8 cellular contexts compared by ENCODE assay signal in the genomic region with DNA sequence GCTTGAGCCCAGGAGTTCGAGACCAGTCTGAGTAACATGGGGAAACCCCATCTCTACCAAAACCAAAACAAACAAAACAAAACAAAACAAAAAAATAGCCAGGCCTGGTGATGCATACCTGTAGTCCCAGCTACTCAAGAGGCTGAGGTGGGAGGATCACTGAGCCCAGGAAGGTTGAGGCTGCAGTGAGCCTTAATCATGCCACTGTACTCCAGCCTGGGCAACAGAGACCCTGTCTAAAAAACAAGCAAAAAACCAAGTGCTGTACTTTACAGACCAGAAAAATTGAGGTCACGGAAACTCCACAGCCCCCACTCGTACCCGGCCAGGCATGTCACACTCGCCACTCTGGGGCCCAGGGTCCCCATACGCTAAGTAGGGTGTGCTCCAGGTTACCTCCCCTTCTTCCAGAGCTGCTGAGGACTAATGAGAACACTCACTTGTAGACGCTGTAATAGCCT. TPM values are rescaled to one million over a fixed set of nuclear protein-coding genes. Genes with fewer than 3 reads are reported as not detected.
DNase-seq lines count a peak whose midpoint lies in the region; ATAC-seq and TF ChIP-seq lines count a peak whose summit lies in the region.

No MANE protein-coding gene starts in this region.

- H3K4me2 ChIP-seq in hepatocyte, result peak overlapping the region; percentile 66

- peak overlapping the region; percentile 71; the same call in 1 of the 2 replicates for H3K4me3 Mint-ChIP-seq in WTC11

- H3K4me1 ChIP-seq in HEK293 (ENCODE audit: control insufficient read depth, insufficient read depth, low read length) (peaks cover 2% of the 10 kb centered on the region; the same call in 1 of the 2 replicates), hepatocyte (ENCODE audit: insufficient read depth) (peaks cover 21% of the 10 kb centered on the region), upper lobe of left lung (peaks cover 45 to 64% (median 54%) of the 10 kb centered on the region in 4 donors)

- H2AFZ ChIP-seq in hepatocyte, result no peak overlapping the region

- H3K36me3 ChIP-seq in GM06990 (ENCODE audit: control insufficient read depth, insufficient read depth, low read length) (no peaks in the 10 kb centered on the region), HEK293 (ENCODE audit: control insufficient read depth in 2 of 2, insufficient read depth in 1 of 2, low read length in 2 of 2) (no peaks in the 10 kb centered on the region), hepatocyte (replicated peaks; ENCODE audit: insufficient read depth, low read depth) (no peaks in the 10 kb centered on the region), upper lobe of left lung (no peaks in the 10 kb centered on the region)

- H3K4me3 ChIP-seq in GM06990 (replicated peaks; ENCODE audit: low read depth, low read length) (no peak overlapping the region), HEK293 (ENCODE audit: low read depth, low read length) (no peak overlapping the region), hepatocyte (no peak overlapping the region), upper lobe of left lung (no peak overlapping the region)

- no peaks in the 10 kb centered on the region for H3K9me3 Mint-ChIP-seq in WTC11

- TF ChIP-seq EP300 in upper lobe of left lung (IDR thresholded peaks at IDR 0.05), result no peak

- DNase-seq in GM06990 (ENCODE audit: extremely low read depth, insufficient read length) (peak; percentile 60), WTC11 (ENCODE audit: low spot score) (no peak), hepatocyte (ENCODE audit: low spot score) (no peak), upper lobe of left lung (no peak), DMS79 (lab: John Stamatoyannopoulos, UW) (no peak), C1 segment of cervical spinal cord (lab: John Stamatoyannopoulos, UW) (no peak), KG1 (lab: John Stamatoyannopoulos, UW) (no peak)

- TF ChIP-seq CTCF in GM06990 (IDR thresholded peaks at IDR 0.05; ENCODE audit: insufficient read depth, low read length, poor library complexity, severe bottlenecking) (no peak), HEK293 (tag by site-specific recombination; IDR thresholded peaks at IDR 0.05) (no peak), WTC11 (IDR thresholded peaks at IDR 0.05) (no peak), hepatocyte (IDR thresholded peaks at IDR 0.05; ENCODE audit: poor library complexity) (no peak), upper lobe of left lung (IDR thresholded peaks at IDR 0.05) (no peak)

- no peaks in the 10 kb centered on the region for H3K27me3 ChIP-seq in GM06990 (replicated peaks; ENCODE audit: control insufficient read depth, insufficient read depth, low read length)
- no peaks in the 10 kb centered on the region for H3K27me3 ChIP-seq in hepatocyte
- H3K27me3 ChIP-seq in upper lobe of left lung, result no peaks in the 10 kb centered on the region

- no peaks in the 10 kb centered on the region for H3K9me3 ChIP-seq in HEK293 (ENCODE audit: control insufficient read depth, insufficient read depth, low read depth, low read length)
- H3K9me3 ChIP-seq in hepatocyte (ENCODE audit: low read depth), result no peaks in the 10 kb centered on the region
- H3K9me3 ChIP-seq in upper lobe of left lung, result no peaks in the 10 kb centered on the region

- peaks cover 82% of the 10 kb centered on the region for H3K79me2 ChIP-seq in hepatocyte

- H3K4me1 Mint-ChIP-seq in WTC11, result peaks cover 10% of the 10 kb centered on the region

- H3K27ac ChIP-seq in HEK293 (ENCODE audit: extremely low read depth, low read depth, low read length), result no peak overlapping the region
- H3K27ac ChIP-seq in hepatocyte, result peak overlapping the region; percentile 89
- peak overlapping the region; percentile 41 to 68 (median 59) for H3K27ac ChIP-seq in upper lobe of left lung

- POLR2A ChIA-PET in HEK293 (lab: Yijun Ruan, JAX) (no interaction called here), WTC11 (lab: Charles Lee) (interaction anchor here (1.4 kb wide), 1 partner anchor 23 kb away, joined by 5 read pairs; a partner anchor contains a TSS)

- H3K36me3 Mint-ChIP-seq in WTC11, result no peaks in the 10 kb centered on the region

- no peaks in the 10 kb centered on the region for H3K9me2 ChIP-seq in hepatocyte (replicated peaks; ENCODE audit: insufficient read depth)

- 81% methylated on average over 7 of the region's 7 CpGs for WGBS in hepatocyte (ENCODE audit: low lambda C conversion rate, missing lambda C conversion rate)
- WGBS in upper lobe of left lung, 2 donors, result 73 to 85% methylated on average over 7 of the region's 7 CpGs

- peaks cover 48% of the 10 kb centered on the region for H4K20me1 ChIP-seq in hepatocyte (ENCODE audit: insufficient read depth, poor library complexity, severe bottlenecking)

- H3K27ac Mint-ChIP-seq in WTC11, result peak overlapping the region; percentile 90; the same call in 1 of the 2 replicates

- ATAC-seq in WTC11, result peak; percentile 13
- ATAC-seq in upper lobe of left lung (ENCODE audit: low FRiP score in 2 of 2), result no peak

- TF ChIP-seq POLR2A in upper lobe of left lung (IDR thresholded peaks at IDR 0.05), result no peak

- H3K27me3 Mint-ChIP-seq in WTC11 (ENCODE audit: low read depth), result no peaks in the 10 kb centered on the region; the same call in 1 of the 2 replicates

- CTCF ChIA-PET in HEK293 (lab: Yijun Ruan, JAX) (interaction anchor here (0.7 to 1.0 kb wide), 2 partner anchors 43 to 505 kb away, joined by 5 to 8 read pairs; no protein-coding TSS in a partner anchor), WTC11 (lab: Charles Lee) (interaction anchor here (0.9 to 2.0 kb wide), 7 partner anchors 11 to 558 kb away, joined by 3 to 8 read pairs (median 4); a partner anchor contains a TSS)

TF ChIP-seq in HEK293, 187 proteins besides CTCF, POLR2A, EP300 and RAD21 (continues in another document):
- TF ChIP-seq ZNF548 (tag by site-specific recombination; IDR thresholded peaks at IDR 0.05), result peak; percentile 22; the same call in 1 of the 2 replicates
- TF ChIP-seq ZFHX2 (tag by site-specific recombination; conservative IDR thresholded peaks at IDR 0.05), result no peak
- TF ChIP-seq, protein P1, sequence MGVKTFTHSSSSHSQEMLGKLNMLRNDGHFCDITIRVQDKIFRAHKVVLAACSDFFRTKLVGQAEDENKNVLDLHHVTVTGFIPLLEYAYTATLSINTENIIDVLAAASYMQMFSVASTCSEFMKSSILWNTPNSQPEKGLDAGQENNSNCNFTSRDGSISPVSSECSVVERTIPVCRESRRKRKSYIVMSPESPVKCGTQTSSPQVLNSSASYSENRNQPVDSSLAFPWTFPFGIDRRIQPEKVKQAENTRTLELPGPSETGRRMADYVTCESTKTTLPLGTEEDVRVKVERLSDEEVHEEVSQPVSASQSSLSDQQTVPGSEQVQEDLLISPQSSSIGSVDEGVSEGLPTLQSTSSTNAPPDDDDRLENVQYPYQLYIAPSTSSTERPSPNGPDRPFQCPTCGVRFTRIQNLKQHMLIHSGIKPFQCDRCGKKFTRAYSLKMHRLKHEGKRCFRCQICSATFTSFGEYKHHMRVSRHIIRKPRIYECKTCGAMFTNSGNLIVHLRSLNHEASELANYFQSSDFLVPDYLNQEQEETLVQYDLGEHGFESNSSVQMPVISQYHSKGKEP (tag by site-specific recombination; IDR thresholded peaks at IDR 0.05), result no peak
- TF ChIP-seq GLIS2 (tag by site-specific recombination; IDR thresholded peaks at IDR 0.05), result no peak
- TF ChIP-seq ZFP37 (tag by site-specific recombination; IDR thresholded peaks at IDR 0.05), result no peak
- no peak for TF ChIP-seq ZBTB1 (tag by site-specific recombination; IDR thresholded peaks at IDR 0.05)

TF ChIP-seq in WTC11, 78 proteins besides CTCF, POLR2A, EP300 and RAD21 (continues in another document):
- TF ChIP-seq, protein P2, sequence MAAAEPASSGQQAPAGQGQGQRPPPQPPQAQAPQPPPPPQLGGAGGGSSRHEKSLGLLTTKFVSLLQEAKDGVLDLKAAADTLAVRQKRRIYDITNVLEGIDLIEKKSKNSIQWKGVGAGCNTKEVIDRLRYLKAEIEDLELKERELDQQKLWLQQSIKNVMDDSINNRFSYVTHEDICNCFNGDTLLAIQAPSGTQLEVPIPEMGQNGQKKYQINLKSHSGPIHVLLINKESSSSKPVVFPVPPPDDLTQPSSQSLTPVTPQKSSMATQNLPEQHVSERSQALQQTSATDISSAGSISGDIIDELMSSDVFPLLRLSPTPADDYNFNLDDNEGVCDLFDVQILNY (CRISPR knock-in tag; IDR thresholded peaks at IDR 0.05), result no peak
- no peak for TF ChIP-seq CREB1 (CRISPR knock-in tag; IDR thresholded peaks at IDR 0.05)
- TF ChIP-seq ELF4 (CRISPR knock-in tag; IDR thresholded peaks at IDR 0.05; ENCODE audit: low read depth), result no peak
- TF ChIP-seq, protein P3, sequence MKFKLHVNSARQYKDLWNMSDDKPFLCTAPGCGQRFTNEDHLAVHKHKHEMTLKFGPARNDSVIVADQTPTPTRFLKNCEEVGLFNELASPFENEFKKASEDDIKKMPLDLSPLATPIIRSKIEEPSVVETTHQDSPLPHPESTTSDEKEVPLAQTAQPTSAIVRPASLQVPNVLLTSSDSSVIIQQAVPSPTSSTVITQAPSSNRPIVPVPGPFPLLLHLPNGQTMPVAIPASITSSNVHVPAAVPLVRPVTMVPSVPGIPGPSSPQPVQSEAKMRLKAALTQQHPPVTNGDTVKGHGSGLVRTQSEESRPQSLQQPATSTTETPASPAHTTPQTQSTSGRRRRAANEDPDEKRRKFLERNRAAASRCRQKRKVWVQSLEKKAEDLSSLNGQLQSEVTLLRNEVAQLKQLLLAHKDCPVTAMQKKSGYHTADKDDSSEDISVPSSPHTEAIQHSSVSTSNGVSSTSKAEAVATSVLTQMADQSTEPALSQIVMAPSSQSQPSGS (CRISPR knock-in tag; IDR thresholded peaks at IDR 0.05; ENCODE audit: borderline replicate concordance, low read depth), result no peak

RNA-seq across cellular contexts. Expression of a gene that starts 22.9 kb away (rescaled TPM):
- total RNA-seq in WTC11 (2021), result 18.5 to 22.1 TPM (median 19.1 TPM) in 3 replicates
- 60.6 and 64.0 TPM in 2 replicates for total RNA-seq in hepatocyte
- polyA plus RNA-seq in hepatocyte, result 30.7 and 34.5 TPM in 2 replicates
- total RNA-seq in upper lobe of left lung, result 100 to 1,000 TPM in 2 of 6 donors, 10 to 100 TPM in 4; 54.0 to 152 (median 90.5) TPM
